ENCODE assay signal across 14 cellular contexts in the genomic region with DNA sequence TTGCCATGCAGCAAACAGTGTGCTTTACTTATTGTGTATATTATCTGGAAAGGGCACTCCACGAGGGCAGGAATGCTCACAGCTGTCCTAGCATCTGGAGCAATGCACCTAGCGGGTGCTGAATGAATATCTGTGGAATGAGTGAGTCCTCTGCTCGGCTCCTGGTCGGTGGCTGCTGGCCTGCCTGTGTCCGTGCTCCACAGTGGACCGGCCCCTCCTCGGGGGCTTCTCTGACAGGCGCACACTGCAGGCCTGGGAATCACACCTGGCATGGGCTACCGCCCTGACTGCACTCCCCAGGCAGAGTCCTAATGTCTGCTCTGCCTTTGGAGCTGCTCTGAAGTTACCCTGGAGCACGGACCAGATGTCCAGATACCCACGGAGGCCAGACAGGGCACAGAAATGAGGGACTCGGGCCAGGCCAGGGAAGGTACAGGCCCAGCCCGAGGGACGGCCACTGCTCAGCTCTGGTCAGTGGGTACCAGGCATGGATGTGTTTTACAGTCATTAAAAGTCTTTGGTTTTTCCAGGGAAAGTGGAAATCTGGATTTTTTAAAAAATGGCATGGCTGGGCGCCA. TPM values are rescaled to one million over a fixed set of nuclear protein-coding genes. Genes with fewer than 3 reads are reported as not detected.
DNase-seq lines count a peak whose midpoint lies in the region; ATAC-seq and TF ChIP-seq lines count a peak whose summit lies in the region.
"Had no signal": no experiment of that assay in that cellular context is flagged by ENCODE, and none has a peak within 500 bp of the region (broad histone marks: within the 10 kb centered on the region; RNA-seq: fewer than 3 reads in every experiment).

No MANE protein-coding gene starts in this region.

- H3K9me3 ChIP-seq in neural progenitor cell (ENCODE audit: low read depth) (no peaks in the 10 kb centered on the region), upper lobe of right lung (no peaks in the 10 kb centered on the region)
- H3K9me3 ChIP-seq: A549, Caco-2 had no signal

- no peaks in the 10 kb centered on the region for H3K4me1 ChIP-seq in neural progenitor cell
- H3K4me1 ChIP-seq in upper lobe of right lung: peaks cover 3% of the 10 kb centered on the region
- H3K4me1 ChIP-seq: A549 had no signal

- no peak overlapping the region for H2AFZ ChIP-seq in neural progenitor cell (replicated peaks)
- H2AFZ ChIP-seq: GM23248 had no signal

- H3K36me3 Mint-ChIP-seq in activated naive CD8-positive, alpha-beta T cell treated with anti-CD3 and anti-CD28 coated beads, Interleukin-2, amount 10 ng/mL, durations not matched to agents 7 days and 5 days: no peaks in the 10 kb centered on the region
- H3K36me3 Mint-ChIP-seq in activated naive CD8-positive, alpha-beta T cell treated with anti-CD3 and anti-CD28 coated beads, Interleukin-2, amount 50 U/mL, for 24 hours (ENCODE audit: low read depth): no peaks in the 10 kb centered on the region
- H3K36me3 Mint-ChIP-seq in activated T-helper 1 cell treated with anti-CD3 and anti-CD28 coated beads, Interleukin-12 subunit alpha, Interleukin-12 subunit beta, Interleukin-2, Interleukin-4 antibody, amounts not matched to agents 30 ng/mL and 10 ng/mL and 1 ng/mL, durations not matched to agents 14 hours and 24 hours and 36 hours (ENCODE audit: low read depth): peaks cover 3% of the 10 kb centered on the region
- H3K36me3 Mint-ChIP-seq in neural progenitor cell: no peaks in the 10 kb centered on the region

- H3K79me2 ChIP-seq in neural progenitor cell (ENCODE audit: low read depth): no peaks in the 10 kb centered on the region

- ATAC-seq in activated naive CD8-positive, alpha-beta T cell treated with anti-CD3 and anti-CD28 coated beads, Interleukin-2, amount 10 ng/mL, durations not matched to agents 7 days and 5 days (ENCODE audit: low read depth): no peak
- no peak for ATAC-seq in activated naive CD8-positive, alpha-beta T cell treated with anti-CD3 and anti-CD28 coated beads, Interleukin-2, amount 50 U/mL, for 24 hours
- ATAC-seq in upper lobe of right lung: peak; percentile 22
- ATAC-seq in GM21526 (IDR thresholded peaks at IDR 0.05; ENCODE audit: low FRiP score, unreplicated experiment): no peak

- H4K20me1 ChIP-seq in neural progenitor cell (ENCODE audit: low read depth): no peaks in the 10 kb centered on the region

- H3K27ac Mint-ChIP-seq in activated naive CD8-positive, alpha-beta T cell treated with anti-CD3 and anti-CD28 coated beads, Interleukin-2, amount 10 ng/mL, durations not matched to agents 7 days and 5 days: peak overlapping the region; percentile 32
- H3K27ac Mint-ChIP-seq in activated naive CD8-positive, alpha-beta T cell treated with anti-CD3 and anti-CD28 coated beads, Interleukin-2, amount 50 U/mL, for 24 hours: no peak overlapping the region
- peak overlapping the region; percentile 21 for H3K27ac Mint-ChIP-seq in activated T-helper 1 cell treated with anti-CD3 and anti-CD28 coated beads, Interleukin-12 subunit alpha, Interleukin-12 subunit beta, Interleukin-2, Interleukin-4 antibody, amounts not matched to agents 30 ng/mL and 10 ng/mL and 1 ng/mL, durations not matched to agents 14 hours and 24 hours and 36 hours
- peak overlapping the region; percentile 7 for H3K27ac Mint-ChIP-seq in neural progenitor cell

- intact Hi-C loops in activated T-helper 1 cell treated with anti-CD3 and anti-CD28 coated beads, Interleukin-12 subunit alpha, Interleukin-12 subunit beta, Interleukin-2, Interleukin-4 antibody, amounts not matched to agents 30 ng/mL and 10 ng/mL and 1 ng/mL, durations not matched to agents 14 hours and 24 hours and 36 hours (cut with micrococcal nuclease): no loop called here
- intact Hi-C loops in upper lobe of right lung (cut with DNase I): no loop called here

- no peak overlapping the region for H3K9ac ChIP-seq in neural progenitor cell
- H3K9ac ChIP-seq: GM23248 had no signal

- DNase-seq in activated naive CD8-positive, alpha-beta T cell treated with anti-CD3 and anti-CD28 coated beads, Interleukin-2, amount 10 ng/mL, durations not matched to agents 7 days and 5 days: no peak
- DNase-seq in activated naive CD8-positive, alpha-beta T cell treated with anti-CD3 and anti-CD28 coated beads, Interleukin-2, amount 50 U/mL, for 24 hours: no peak
- no peak for DNase-seq in activated T-helper 1 cell treated with anti-CD3 and anti-CD28 coated beads, Interleukin-12 subunit alpha, Interleukin-12 subunit beta, Interleukin-2, Interleukin-4 antibody, amounts not matched to agents 30 ng/mL and 10 ng/mL and 1 ng/mL, durations not matched to agents 14 hours and 24 hours and 36 hours (ENCODE audit: low spot score)
- DNase-seq in neural progenitor cell (ENCODE audit: low spot score) (no peak), upper lobe of right lung (no peak), NCI-H187 (lab: John Stamatoyannopoulos, UW) (no peak)
- DNase-seq: Caco-2; CD8-positive, alpha-beta memory T cell; DMS53; GF-D8; GM23248; H7 had no signal

- no peak overlapping the region for H3K4me3 ChIP-seq in neural progenitor cell
- no peak overlapping the region for H3K4me3 ChIP-seq in upper lobe of right lung
- H3K4me3 ChIP-seq: A549, GM23248 had no signal

- TF ChIP-seq CTCF in neural progenitor cell (IDR thresholded peaks at IDR 0.05) (no peak), upper lobe of right lung (IDR thresholded peaks at IDR 0.05) (no peak)

- H3K27ac ChIP-seq in neural progenitor cell (no peak overlapping the region), upper lobe of right lung (no peak overlapping the region)
- H3K27ac ChIP-seq: A549, GM23248 had no signal

- H3K27me3 Mint-ChIP-seq in activated naive CD8-positive, alpha-beta T cell treated with anti-CD3 and anti-CD28 coated beads, Interleukin-2, amount 10 ng/mL, durations not matched to agents 7 days and 5 days: peaks cover 2% of the 10 kb centered on the region
- H3K27me3 Mint-ChIP-seq in activated naive CD8-positive, alpha-beta T cell treated with anti-CD3 and anti-CD28 coated beads, Interleukin-2, amount 50 U/mL, for 24 hours: no peaks in the 10 kb centered on the region
- H3K27me3 Mint-ChIP-seq in activated T-helper 1 cell treated with anti-CD3 and anti-CD28 coated beads, Interleukin-12 subunit alpha, Interleukin-12 subunit beta, Interleukin-2, Interleukin-4 antibody, amounts not matched to agents 30 ng/mL and 10 ng/mL and 1 ng/mL, durations not matched to agents 14 hours and 24 hours and 36 hours (ENCODE audit: insufficient read depth): peaks cover 2% of the 10 kb centered on the region
- H3K27me3 Mint-ChIP-seq in neural progenitor cell (ENCODE audit: insufficient read depth, low read depth): peaks cover 2% of the 10 kb centered on the region

- H3K4me2 ChIP-seq in neural progenitor cell: no peak overlapping the region
- H3K4me2 ChIP-seq: A549 had no signal

- H3K4me1 Mint-ChIP-seq in activated naive CD8-positive, alpha-beta T cell treated with anti-CD3 and anti-CD28 coated beads, Interleukin-2, amount 10 ng/mL, durations not matched to agents 7 days and 5 days: peaks cover 16% of the 10 kb centered on the region
- peaks cover 16% of the 10 kb centered on the region for H3K4me1 Mint-ChIP-seq in activated naive CD8-positive, alpha-beta T cell treated with anti-CD3 and anti-CD28 coated beads, Interleukin-2, amount 50 U/mL, for 24 hours
- peaks cover 20% of the 10 kb centered on the region for H3K4me1 Mint-ChIP-seq in activated T-helper 1 cell treated with anti-CD3 and anti-CD28 coated beads, Interleukin-12 subunit alpha, Interleukin-12 subunit beta, Interleukin-2, Interleukin-4 antibody, amounts not matched to agents 30 ng/mL and 10 ng/mL and 1 ng/mL, durations not matched to agents 14 hours and 24 hours and 36 hours (ENCODE audit: low read depth)
- no peaks in the 10 kb centered on the region for H3K4me1 Mint-ChIP-seq in neural progenitor cell

- H3K27me3 ChIP-seq in neural progenitor cell (no peaks in the 10 kb centered on the region), upper lobe of right lung (no peaks in the 10 kb centered on the region)

- POLR2A ChIA-PET in activated naive CD8-positive, alpha-beta T cell treated with anti-CD3 and anti-CD28 coated beads, Interleukin-2, amount 10 ng/mL, durations not matched to agents 7 days and 5 days (lab: Charles Lee): no interaction called here

- H3K36me3 ChIP-seq in neural progenitor cell (no peaks in the 10 kb centered on the region), upper lobe of right lung (no peaks in the 10 kb centered on the region)

- H3K9me3 Mint-ChIP-seq in activated naive CD8-positive, alpha-beta T cell treated with anti-CD3 and anti-CD28 coated beads, Interleukin-2, amount 10 ng/mL, durations not matched to agents 7 days and 5 days: no peaks in the 10 kb centered on the region
- no peaks in the 10 kb centered on the region for H3K9me3 Mint-ChIP-seq in activated naive CD8-positive, alpha-beta T cell treated with anti-CD3 and anti-CD28 coated beads, Interleukin-2, amount 50 U/mL, for 24 hours
- H3K9me3 Mint-ChIP-seq in activated T-helper 1 cell treated with anti-CD3 and anti-CD28 coated beads, Interleukin-12 subunit alpha, Interleukin-12 subunit beta, Interleukin-2, Interleukin-4 antibody, amounts not matched to agents 30 ng/mL and 10 ng/mL and 1 ng/mL, durations not matched to agents 14 hours and 24 hours and 36 hours: no peaks in the 10 kb centered on the region
- no peaks in the 10 kb centered on the region for H3K9me3 Mint-ChIP-seq in neural progenitor cell
- H3K9me3 Mint-ChIP-seq: CD8-positive, alpha-beta memory T cell had no signal

- H3K4me3 Mint-ChIP-seq in activated naive CD8-positive, alpha-beta T cell treated with anti-CD3 and anti-CD28 coated beads, Interleukin-2, amount 10 ng/mL, durations not matched to agents 7 days and 5 days: no peak overlapping the region
- H3K4me3 Mint-ChIP-seq in activated naive CD8-positive, alpha-beta T cell treated with anti-CD3 and anti-CD28 coated beads, Interleukin-2, amount 50 U/mL, for 24 hours: no peak overlapping the region
- no peak overlapping the region for H3K4me3 Mint-ChIP-seq in activated T-helper 1 cell treated with anti-CD3 and anti-CD28 coated beads, Interleukin-12 subunit alpha, Interleukin-12 subunit beta, Interleukin-2, Interleukin-4 antibody, amounts not matched to agents 30 ng/mL and 10 ng/mL and 1 ng/mL, durations not matched to agents 14 hours and 24 hours and 36 hours
- H3K4me3 Mint-ChIP-seq in neural progenitor cell: no peak overlapping the region
- H3K4me3 Mint-ChIP-seq: CD8-positive, alpha-beta memory T cell had no signal

- no peaks in the 10 kb centered on the region for H3F3A ChIP-seq in neural progenitor cell (ENCODE audit: low read depth)

RNA-seq across cellular contexts. Expression of a gene that starts 21.1 kb away (rescaled TPM):
- total RNA-seq in activated naive CD8-positive, alpha-beta T cell treated with anti-CD3 and anti-CD28 coated beads, Interleukin-2, amount 10 ng/mL, durations not matched to agents 7 days and 5 days: 10 to 100 TPM; 60.9 to 66.6 TPM
- 16.6 and 16.9 TPM in 2 replicates for total RNA-seq in activated T-helper 1 cell treated with anti-CD3 and anti-CD28 coated beads, Interleukin-12 subunit alpha, Interleukin-12 subunit beta, Interleukin-2, Interleukin-4 antibody, amounts not matched to agents 30 ng/mL and 10 ng/mL and 1 ng/mL, durations not matched to agents 14 hours and 24 hours and 36 hours
- 21.4 and 24.0 TPM in 2 replicates for total RNA-seq in neural progenitor cell (ENCODE audit: low replicate concordance)
- total RNA-seq in upper lobe of right lung: 40.7 TPM
